ENCODE assay signal across 34 cellular contexts in the genomic region with DNA sequence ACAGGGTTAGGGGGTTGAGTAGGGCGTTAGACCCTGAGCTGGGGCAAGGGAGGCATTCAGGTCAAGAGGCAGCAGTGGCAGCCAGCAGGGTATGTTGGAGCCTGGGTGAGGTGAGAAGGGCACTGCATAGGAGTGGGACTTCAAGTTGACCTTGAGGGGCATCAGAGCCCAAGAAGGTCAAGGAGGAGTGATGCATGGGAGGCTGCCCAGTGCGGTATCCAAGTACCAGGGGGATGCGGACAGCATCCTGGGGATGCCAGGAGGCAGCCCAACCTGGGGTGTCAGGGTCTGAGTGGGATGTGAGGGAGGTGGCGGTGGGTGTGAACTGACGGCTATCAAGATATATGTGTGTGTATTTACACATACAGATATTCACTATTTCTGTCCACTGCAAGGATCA. TPM values are rescaled to one million over a fixed set of nuclear protein-coding genes. Genes with fewer than 3 reads are reported as not detected.
"Had no signal": no experiment of that assay in that cellular context is flagged by ENCODE, and none has a peak within 500 bp of the region (broad histone marks: within the 10 kb centered on the region; RNA-seq: fewer than 3 reads in every experiment).

No MANE protein-coding gene starts in this region.

- H3K4me1 ChIP-seq: body of pancreas had no signal

- H3K27ac Mint-ChIP-seq: activated B cell treated with CpG ODN at 0.5 μM for 24 hours; activated CD4-positive, alpha-beta memory T cell treated with anti-CD3 and anti-CD28 coated beads for 36 hours; activated CD4-positive, alpha-beta T cell treated with anti-CD3 and anti-CD28 coated beads, Interleukin-2, amount 10 ng/mL, durations not matched to agents 24 days and 14 days; activated CD8-positive, alpha-beta T cell treated with anti-CD3 and anti-CD28 coated beads for 36 hours; activated naive CD4-positive, alpha-beta T cell treated with anti-CD3 and anti-CD28 coated beads, Interleukin-2, amount 10 ng/mL, durations not matched to agents 7 days and 5 days; activated naive CD4-positive, alpha-beta T cell treated with anti-CD3 and anti-CD28 coated beads, Interleukin-2, amount 50 U/mL, for 24 hours; activated naive CD8-positive, alpha-beta T cell; activated naive CD8-positive, alpha-beta T cell treated with anti-CD3 and anti-CD28 coated beads, Interleukin-2, amount 10 ng/mL, durations not matched to agents 7 days and 5 days; activated naive CD8-positive, alpha-beta T cell treated with anti-CD3 and anti-CD28 coated beads, Interleukin-2, amount 50 U/mL, for 24 hours; activated T-helper 2 cell treated with anti-CD3 and anti-CD28 coated beads, Interferon-gamma antibody, Interleukin-2, Interleukin-4, amounts not matched to agents 10 μg/mL and 5 μg/mL and 100 μg/mL, durations not matched to agents 14 hours and 24 hours and 36 hours; T-helper 1 cell treated with Interleukin-12 subunit alpha and Interleukin-12 subunit beta and Interleukin-4 antibody, amounts not matched to agents 30 μg/mL and 1 μg/mL, for 36 hours; T-helper 2 cell treated with Interferon-gamma antibody and Interleukin-4, amounts not matched to agents 5 μg/mL and 100 μg/mL, for 36 hours had no signal

- H3K9me3 ChIP-seq: body of pancreas, breast epithelium had no signal

- H3K27me3 ChIP-seq: body of pancreas, brain microvascular endothelial cell, breast epithelium had no signal

- DNase-seq: activated B cell treated with CpG ODN at 0.5 μM for 24 hours; activated CD4-positive, alpha-beta memory T cell treated with anti-CD3 and anti-CD28 coated beads for 36 hours; activated CD4-positive, alpha-beta T cell treated with anti-CD3 and anti-CD28 coated beads for 4 hours; activated CD4-positive, alpha-beta T cell treated with anti-CD3 and anti-CD28 coated beads, Interleukin-2, amount 10 ng/mL, durations not matched to agents 24 days and 14 days; activated CD4-positive, alpha-beta T cell treated with anti-CD3 and anti-CD28 coated beads, Interleukin-2, amount 50 U/mL, for 1 hour; activated CD4-positive, alpha-beta T cell treated with anti-CD3 and anti-CD28 coated beads, Interleukin-2, amount 50 U/mL, for 4 hours; activated CD4-positive, CD25-positive, alpha-beta regulatory T cell treated with anti-CD3 and anti-CD28 coated beads, Interleukin-2, amount 50 U/mL, for 72 hours; activated CD8-positive, alpha-beta memory T cell treated with anti-CD3 and anti-CD28 coated beads, Interleukin-2, amount 50 U/mL, for 4 hours; activated CD8-positive, alpha-beta T cell treated with anti-CD3 and anti-CD28 coated beads for 36 hours; activated effector memory CD4-positive, alpha-beta T cell treated with Interleukin-2 at 50 U/mL for 16 hours; activated gamma-delta T cell; activated naive CD4-positive, alpha-beta T cell treated with anti-CD3 and anti-CD28 coated beads, Interleukin-2, amount 10 ng/mL, durations not matched to agents 7 days and 5 days; activated naive CD4-positive, alpha-beta T cell treated with Interleukin-2 at 50 U/mL for 16 hours; activated naive CD8-positive, alpha-beta T cell treated with anti-CD3 and anti-CD28 coated beads, Interleukin-2, amount 10 ng/mL, durations not matched to agents 7 days and 5 days; activated naive CD8-positive, alpha-beta T cell treated with anti-CD3 and anti-CD28 coated beads, Interleukin-2, amount 50 U/mL, for 24 hours; activated T-cell treated with anti-CD3 and anti-CD28 coated beads for 4 hours; activated T-cell treated with anti-CD3 and anti-CD28 coated beads, Interleukin-2, amount 50 U/mL, for 1 hour; activated T-cell treated with anti-CD3 and anti-CD28 coated beads, Interleukin-2, amount 50 U/mL, for 4 hours; amygdala; anterior cingulate cortex; body of pancreas; brain microvascular endothelial cell; central memory CD4-positive, alpha-beta T cell; T-helper 1 cell; T-helper 2 cell; T-helper 9 cell had no signal

- H3K36me3 Mint-ChIP-seq: activated CD4-positive, alpha-beta memory T cell treated with anti-CD3 and anti-CD28 coated beads for 36 hours; activated naive CD4-positive, alpha-beta T cell treated with anti-CD3 and anti-CD28 coated beads, Interleukin-2, amount 10 ng/mL, durations not matched to agents 7 days and 5 days; activated naive CD4-positive, alpha-beta T cell treated with anti-CD3 and anti-CD28 coated beads, Interleukin-2, amount 50 U/mL, for 24 hours; activated naive CD8-positive, alpha-beta T cell; activated naive CD8-positive, alpha-beta T cell treated with anti-CD3 and anti-CD28 coated beads, Interleukin-2, amount 10 ng/mL, durations not matched to agents 7 days and 5 days had no signal

- H3K4me1 Mint-ChIP-seq: activated B cell treated with CpG ODN at 0.5 μM for 24 hours; activated CD4-positive, alpha-beta T cell treated with anti-CD3 and anti-CD28 coated beads, Interleukin-2, amount 10 ng/mL, durations not matched to agents 24 days and 14 days; activated naive CD4-positive, alpha-beta T cell treated with anti-CD3 and anti-CD28 coated beads, Interleukin-2, amount 10 ng/mL, durations not matched to agents 7 days and 5 days; activated naive CD4-positive, alpha-beta T cell treated with anti-CD3 and anti-CD28 coated beads, Interleukin-2, amount 50 U/mL, for 24 hours; activated naive CD8-positive, alpha-beta T cell treated with anti-CD3 and anti-CD28 coated beads, Interleukin-2, amount 10 ng/mL, durations not matched to agents 7 days and 5 days; activated naive CD8-positive, alpha-beta T cell treated with anti-CD3 and anti-CD28 coated beads, Interleukin-2, amount 50 U/mL, for 24 hours had no signal

- H3K4me3 Mint-ChIP-seq: activated B cell treated with CpG ODN at 0.5 μM for 24 hours; activated CD4-positive, alpha-beta memory T cell treated with anti-CD3 and anti-CD28 coated beads for 36 hours; activated CD4-positive, alpha-beta T cell treated with anti-CD3 and anti-CD28 coated beads, Interleukin-2, amount 10 ng/mL, durations not matched to agents 24 days and 14 days; activated CD8-positive, alpha-beta T cell treated with anti-CD3 and anti-CD28 coated beads for 36 hours; activated naive CD4-positive, alpha-beta T cell treated with anti-CD3 and anti-CD28 coated beads, Interleukin-2, amount 10 ng/mL, durations not matched to agents 7 days and 5 days; activated naive CD4-positive, alpha-beta T cell treated with anti-CD3 and anti-CD28 coated beads, Interleukin-2, amount 50 U/mL, for 24 hours; activated naive CD8-positive, alpha-beta T cell; activated naive CD8-positive, alpha-beta T cell treated with anti-CD3 and anti-CD28 coated beads, Interleukin-2, amount 10 ng/mL, durations not matched to agents 7 days and 5 days; activated naive CD8-positive, alpha-beta T cell treated with anti-CD3 and anti-CD28 coated beads, Interleukin-2, amount 50 U/mL, for 24 hours; activated T-cell treated with anti-CD3 and anti-CD28 coated beads, Interleukin-2, amount 50 U/mL, for 4 hours; T-helper 1 cell treated with Interleukin-12 subunit alpha and Interleukin-12 subunit beta and Interleukin-4 antibody, amounts not matched to agents 30 μg/mL and 1 μg/mL, for 36 hours; T-helper 2 cell treated with Interferon-gamma antibody and Interleukin-4, amounts not matched to agents 5 μg/mL and 100 μg/mL, for 36 hours had no signal

- H3K9me3 Mint-ChIP-seq: activated CD4-positive, alpha-beta memory T cell treated with anti-CD3 and anti-CD28 coated beads for 36 hours; activated CD4-positive, alpha-beta T cell treated with anti-CD3 and anti-CD28 coated beads, Interleukin-2, amount 10 ng/mL, durations not matched to agents 24 days and 14 days; activated CD8-positive, alpha-beta T cell treated with anti-CD3 and anti-CD28 coated beads for 36 hours; activated naive CD4-positive, alpha-beta T cell treated with anti-CD3 and anti-CD28 coated beads, Interleukin-2, amount 10 ng/mL, durations not matched to agents 7 days and 5 days; activated naive CD8-positive, alpha-beta T cell treated with anti-CD3 and anti-CD28 coated beads, Interleukin-2, amount 10 ng/mL, durations not matched to agents 7 days and 5 days; activated T-helper 2 cell treated with anti-CD3 and anti-CD28 coated beads, Interferon-gamma antibody, Interleukin-2, Interleukin-4, amounts not matched to agents 10 μg/mL and 5 μg/mL and 100 μg/mL, durations not matched to agents 14 hours and 24 hours and 36 hours; T-helper 1 cell treated with Interleukin-12 subunit alpha and Interleukin-12 subunit beta and Interleukin-4 antibody, amounts not matched to agents 30 μg/mL and 1 μg/mL, for 36 hours; T-helper 2 cell treated with Interferon-gamma antibody and Interleukin-4, amounts not matched to agents 5 μg/mL and 100 μg/mL, for 36 hours had no signal

- H3K36me3 ChIP-seq: brain microvascular endothelial cell, breast epithelium had no signal

- H3K4me3 ChIP-seq: body of pancreas, breast epithelium had no signal

- ATAC-seq: activated CD8-positive, alpha-beta T cell treated with anti-CD3 and anti-CD28 coated beads for 36 hours; activated naive CD8-positive, alpha-beta T cell treated with anti-CD3 and anti-CD28 coated beads, Interleukin-2, amount 50 U/mL, for 24 hours; activated T-cell treated with anti-CD3 and anti-CD28 coated beads, Interleukin-2, amount 50 U/mL, for 4 hours; body of pancreas had no signal

- H3K27ac ChIP-seq: body of pancreas, brain microvascular endothelial cell, breast epithelium, VCaP had no signal

RNA-seq across cellular contexts. Expression of gene DCLK2, which starts 9.9 kb away (rescaled TPM):
- total RNA-seq: activated CD4-positive, alpha-beta memory T cell treated with anti-CD3 and anti-CD28 coated beads for 36 hours; activated CD4-positive, alpha-beta T cell treated with anti-CD3 and anti-CD28 coated beads, Interleukin-2, amount 10 ng/mL, durations not matched to agents 24 days and 14 days; activated CD8-positive, alpha-beta memory T cell treated with anti-CD3 and anti-CD28 coated beads for 36 hours; activated CD8-positive, alpha-beta T cell treated with anti-CD3 and anti-CD28 coated beads for 36 hours; activated naive CD8-positive, alpha-beta T cell treated with anti-CD3 and anti-CD28 coated beads, Interleukin-2, amount 10 ng/mL, durations not matched to agents 7 days and 5 days had no signal
